ENCODE assay signal across 17 cellular contexts in the genomic region with DNA sequence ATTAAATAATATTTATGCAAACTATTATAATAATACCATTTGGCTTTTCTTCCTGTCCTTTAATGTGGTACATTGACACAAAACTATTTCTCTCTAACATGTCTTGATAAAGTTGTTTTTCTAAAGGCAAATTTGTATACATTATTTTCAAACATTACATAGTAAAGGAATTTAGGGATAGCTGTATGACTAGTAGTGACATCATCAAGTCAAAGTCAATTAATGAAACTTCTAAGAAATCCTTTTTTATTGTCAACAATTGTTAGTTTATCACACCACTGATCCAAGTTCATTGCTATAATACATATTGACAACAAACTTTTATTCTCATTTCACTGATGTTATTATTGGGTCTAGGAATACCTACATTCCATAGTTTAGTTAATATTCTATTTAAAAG.
DNase-seq lines count a peak whose midpoint lies in the region; ATAC-seq, FAIRE-seq and TF ChIP-seq lines count a peak whose summit lies in the region.
"Had no signal": no experiment of that assay in that cellular context is flagged by ENCODE, and none has a peak within 500 bp of the region (broad histone marks: within the 10 kb centered on the region; RNA-seq: fewer than 3 reads in every experiment).

No MANE protein-coding gene starts in this region.

- H3K4me3 ChIP-seq in K562: no peak overlapping the region
- no peak overlapping the region for H3K4me3 ChIP-seq in epithelial cell of esophagus (ENCODE audit: low read length)
- no peak overlapping the region for H3K4me3 ChIP-seq in brain microvascular endothelial cell (ENCODE audit: low read depth, low read length)
- H3K4me3 ChIP-seq: GM23338 had no signal

- no peaks in the 10 kb centered on the region for H3K9me1 ChIP-seq in K562 (ENCODE audit: control insufficient read depth, insufficient read depth, low read length)

- no peak for TF ChIP-seq POLR2A in K562 (conservative IDR thresholded peaks at IDR 0.05)

- no peak overlapping the region for H2AFZ ChIP-seq in K562 (ENCODE audit: low read depth, low read length)
- H2AFZ ChIP-seq: GM23338 had no signal

- H3K4me1 ChIP-seq in K562 (replicated peaks in 1 of 2; ENCODE audit: control insufficient read depth in 2 of 2, insufficient read depth in 2 of 2, low read length in 2 of 2): no peaks in the 10 kb centered on the region; a peak in 1 of 5 replicates

- H3K27ac ChIP-seq in K562 (ENCODE audit: extremely low read depth, low read depth, low read length): no peak overlapping the region
- no peak overlapping the region for H3K27ac ChIP-seq in brain microvascular endothelial cell

- peak; percentile 23 for FAIRE-seq in K562 (lab: Jason Lieb, UNC)
- FAIRE-seq: GM12892 had no signal

- ATAC-seq in K562: no peak
- no peak for ATAC-seq in GM21526 (IDR thresholded peaks at IDR 0.05; ENCODE audit: low FRiP score, unreplicated experiment)
- ATAC-seq: GM23338 had no signal

- in situ Hi-C loops in K562 (cut with MboI) (no loop called here), brain microvascular endothelial cell (cut with HindIII; ENCODE audit: low pct_ligation_motif_present, low sequenced_read_pairs) (no loop called here)

- H3K9me3 ChIP-seq in K562 (replicated peaks; ENCODE audit: control insufficient read depth, insufficient read depth, low read depth, low read length): no peaks in the 10 kb centered on the region

- no peak for TF ChIP-seq RAD21 in K562 (CRISPR knock-in tag; conservative IDR thresholded peaks at IDR 0.05 in 1 of 2, IDR thresholded peaks at IDR 0.05 in 1 of 2)

- H3K79me2 ChIP-seq in K562 (ENCODE audit: control insufficient read depth, insufficient read depth, low read length): no peaks in the 10 kb centered on the region

- H4K20me1 ChIP-seq in K562 (replicated peaks; ENCODE audit: control insufficient read depth, insufficient read depth, low read length): no peaks in the 10 kb centered on the region

- H3K36me3 ChIP-seq in K562 (ENCODE audit: control insufficient read depth, insufficient read depth, low read length): peaks cover 30% of the 10 kb centered on the region; the same call in 2 of the 3 replicates
- H3K36me3 ChIP-seq in brain microvascular endothelial cell (replicated peaks): no peaks in the 10 kb centered on the region

- no peak for TF ChIP-seq EP300 in K562 (IDR thresholded peaks at IDR 0.05; ENCODE audit: low read length)

- POLR2A ChIA-PET in K562 (lab: Yijun Ruan, JAX): no interaction called here

- intact Hi-C loops in K562 (cut with micrococcal nuclease): no loop called here

- no peak overlapping the region for H3K9ac ChIP-seq in K562 (ENCODE audit: insufficient read depth in 1 of 2, low read depth in 2 of 2, low read length in 2 of 2)

- DNase-seq in ELR (ENCODE audit: low read depth) (peak; percentile 28), HCEC 1CT (peak; percentile 3), K562 (ENCODE audit: extremely low read depth in 1 of 4, low spot score in 3 of 4) (no peak), epithelial cell of esophagus (ENCODE audit: low read depth) (peak; percentile 16), T-helper 9 cell (no peak), DMS153 (lab: John Stamatoyannopoulos, UW) (no peak), brain microvascular endothelial cell (no peak)
- DNase-seq: C1 segment of cervical spinal cord; Calu3; CD4-positive, alpha-beta memory T cell; COR-L47; DMS79; EL; H9 had no signal

- no peaks in the 10 kb centered on the region for H3K27me3 ChIP-seq in K562 (ENCODE audit: control insufficient read depth in 2 of 2, insufficient read depth in 2 of 2, low read length in 2 of 2)
- no peaks in the 10 kb centered on the region for H3K27me3 ChIP-seq in brain microvascular endothelial cell (replicated peaks)

- TF ChIP-seq CTCF in K562 (IDR thresholded peaks at IDR 0.05 in 2 of 3, conservative IDR thresholded peaks at IDR 0.05 in 1 of 3; ENCODE audit: insufficient read depth in 2 of 3, low read depth in 1 of 3, low read length in 3 of 3): no peak
- TF ChIP-seq CTCF in epithelial cell of esophagus (IDR thresholded peaks at IDR 0.05; ENCODE audit: insufficient read depth, low read depth, low read length, missing control alignments): no peak
- TF ChIP-seq CTCF in brain microvascular endothelial cell (IDR thresholded peaks at IDR 0.05; ENCODE audit: low read depth, low read length, missing control alignments): no peak

- H3K4me2 ChIP-seq in K562 (ENCODE audit: insufficient read depth, low read length): no peak overlapping the region
- H3K4me2 ChIP-seq: GM23338 had no signal

- no TSS peak for BruUV-seq in K562 (replicated peaks; lab: Mats Ljungman, UMichigan)

- CTCF ChIA-PET in K562 (lab: Yijun Ruan, JAX; ENCODE audit: low intra/inter-chr PET ratio): no interaction called here

TF ChIP-seq in K562, 482 proteins besides CTCF, POLR2A, EP300 and RAD21:
- TF ChIP-seq ZSCAN32 (CRISPR knock-in tag; IDR thresholded peaks at IDR 0.05) (no peak), ARID2 (IDR thresholded peaks at IDR 0.05) (no peak), FOXK2 (conservative IDR thresholded peaks at IDR 0.05 in 1 of 2, IDR thresholded peaks at IDR 0.05 in 1 of 2; ENCODE audit: low read depth in 2 of 2) (no peak), MCM5 (IDR thresholded peaks at IDR 0.05; ENCODE audit: low read depth) (no peak), BHLHE40 (IDR thresholded peaks at IDR 0.05; ENCODE audit: low read length) (no peak), CLOCK (CRISPR knock-in tag; IDR thresholded peaks at IDR 0.05; ENCODE audit: borderline replicate concordance) (no peak), ZBTB49 (CRISPR knock-in tag; IDR thresholded peaks at IDR 0.05; ENCODE audit: borderline replicate concordance) (no peak), ZNF668 (CRISPR knock-in tag; IDR thresholded peaks at IDR 0.05) (no peak), ZNF232 (CRISPR knock-in tag; IDR thresholded peaks at IDR 0.05) (no peak), PTTG1 (tag; IDR thresholded peaks at IDR 0.05; ENCODE audit: low read depth) (no peak), HSF4 (CRISPR knock-in tag; IDR thresholded peaks at IDR 0.05; ENCODE audit: borderline replicate concordance) (no peak), RCOR1 (IDR thresholded peaks at IDR 0.05; ENCODE audit: borderline replicate concordance in 1 of 2, low read depth in 2 of 2, low read length in 2 of 2) (no peak)
- TF ChIP-seq, protein P1, sequence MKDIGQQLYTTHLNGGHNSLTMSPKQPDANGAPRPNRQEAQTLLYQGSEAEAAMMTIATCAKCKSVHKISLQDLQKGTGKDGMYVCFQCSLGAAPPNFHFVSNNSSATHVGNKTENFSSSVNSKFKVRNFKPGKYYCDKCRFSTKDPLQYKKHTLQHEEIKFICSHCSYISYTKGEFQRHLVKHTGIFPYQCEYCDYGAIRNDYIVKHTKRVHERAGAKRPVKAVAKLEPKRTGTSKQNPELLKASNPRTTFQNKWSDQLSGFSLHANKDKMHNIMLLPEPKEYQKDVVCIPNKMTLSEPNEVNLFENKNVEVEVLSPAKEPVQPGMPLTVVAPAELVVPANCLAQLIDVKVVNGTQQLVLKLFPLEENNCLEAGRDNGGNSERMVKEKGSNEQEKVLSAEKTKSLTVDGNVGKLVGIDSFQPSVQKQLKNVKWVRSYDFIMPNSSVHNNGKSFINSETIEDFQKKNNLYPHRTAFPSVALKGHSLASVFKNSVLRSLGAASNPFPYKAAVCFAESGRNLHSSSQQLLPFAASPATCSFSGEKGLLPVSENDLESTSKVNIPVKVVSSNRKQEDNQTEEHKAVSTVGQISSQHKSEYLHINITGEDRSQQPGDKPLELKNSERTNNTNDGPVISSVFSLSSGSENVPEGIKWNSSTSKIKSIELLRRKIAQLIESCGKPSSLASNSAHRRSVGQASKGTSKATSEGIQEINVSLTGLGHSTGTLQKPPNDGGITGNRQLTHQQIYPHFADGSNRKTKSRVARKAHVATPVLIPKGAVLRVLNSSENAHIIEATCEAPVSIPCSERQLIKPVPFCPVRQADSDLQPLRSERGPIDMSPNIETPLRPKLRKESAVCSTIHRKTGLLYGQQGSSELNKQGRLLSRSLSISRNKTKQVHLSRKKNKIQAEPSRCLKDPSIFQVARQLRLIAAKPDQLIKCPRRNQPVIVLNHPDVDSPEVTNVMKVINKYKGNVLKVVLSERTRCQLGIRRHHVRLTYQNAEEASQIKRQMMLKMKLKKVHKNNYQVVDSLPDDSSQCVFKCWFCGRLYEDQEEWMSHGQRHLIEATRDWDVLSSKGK (CRISPR knock-in tag; IDR thresholded peaks at IDR 0.05): no peak

Comparison
In these comparisons a context has a peak if more than half of its experiments do, and no peak if none do; other contexts are left out.
1. DNase-seq: peak in ELR (single experiment), HCEC 1CT (single experiment) and epithelial cell of esophagus (single experiment); none in K562 (0 of 4), T-helper 9 cell (single experiment), DMS153 (single experiment) and brain microvascular endothelial cell (single experiment).